ENCODE assay signal across 9 cellular contexts in genomic region chr6:146768722-146769121, GRCh38.
"Had no signal": no experiment of that assay in that cellular context is flagged by ENCODE, and none has a peak within 500 bp of the region (broad histone marks: within the 10 kb centered on the region; RNA-seq: fewer than 3 reads in every experiment).

No MANE protein-coding gene starts in this region.

- ATAC-seq: GM23338, HCT116 had no signal

- H3K4me3 Mint-ChIP-seq: GM23338, H9, HFFc6 had no signal

- H3K36me3 ChIP-seq: HAP-1 had no signal

- DNase-seq: GM23248, GOT3, H7, H9, HCEC 1CT, HFFc6 had no signal

- H3K4me2 ChIP-seq: GM23338 had no signal

- H3K9me3 Mint-ChIP-seq: GM23338, H9, HFFc6 had no signal

- H3K4me1 Mint-ChIP-seq: GM23338, H9 had no signal

- H3K4me3 ChIP-seq: GM23248, GM23338, HAP-1 had no signal

- H3K9ac ChIP-seq: GM23248 had no signal

- H3K4me1 ChIP-seq: HAP-1 had no signal

- H3K27ac ChIP-seq: GM23248 had no signal

- H2AFZ ChIP-seq: GM23248, GM23338 had no signal

- H3K9me3 ChIP-seq: HAP-1 had no signal

- H3K27ac Mint-ChIP-seq: GM23338, H9, HFFc6 had no signal
